Comparison of ENCODE assay signal across 21 cellular contexts in the genomic region with DNA sequence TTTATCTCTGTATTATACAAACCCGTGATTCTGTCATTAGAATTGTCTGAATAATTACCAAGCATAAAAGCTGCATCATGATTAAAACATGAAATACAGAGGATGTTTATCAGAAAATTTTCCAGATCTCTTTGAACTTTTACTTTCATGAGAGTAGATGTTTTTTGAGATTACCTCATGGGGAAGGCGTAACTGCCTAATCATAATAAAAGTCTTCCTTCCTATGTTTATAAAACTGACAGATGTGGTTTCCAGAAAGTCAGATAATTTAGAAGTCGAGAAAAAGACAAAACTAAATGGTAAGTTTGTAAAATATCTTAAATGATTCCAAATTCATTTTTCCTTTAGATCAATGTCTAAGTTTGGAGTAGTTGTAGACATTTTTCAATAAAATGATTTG.
A peak's percentile ranks its signal among the peaks of the same experiment; 100 is the strongest.
DNase-seq lines count a peak whose midpoint lies in the region; ATAC-seq and TF ChIP-seq lines count a peak whose summit lies in the region.
"Had no signal": no experiment of that assay in that cellular context is flagged by ENCODE, and none has a peak within 500 bp of the region (broad histone marks: within the 10 kb centered on the region; RNA-seq: fewer than 3 reads in every experiment).

No MANE protein-coding gene starts in this region.

- H3K36me3 Mint-ChIP-seq in CD14-positive monocyte (no peaks in the 10 kb centered on the region), neural progenitor cell (no peaks in the 10 kb centered on the region)
- H3K36me3 Mint-ChIP-seq: IgD-negative memory B cell had no signal

- H4K20me1 ChIP-seq in KMS-11 (ENCODE audit: insufficient read depth) (no peaks in the 10 kb centered on the region), smooth muscle cell (ENCODE audit: low read depth) (no peaks in the 10 kb centered on the region), neural progenitor cell (ENCODE audit: low read depth) (no peaks in the 10 kb centered on the region)
- H4K20me1 ChIP-seq: BLaER1 had no signal

- TF ChIP-seq EP300 in gastroesophageal sphincter (IDR thresholded peaks at IDR 0.05): no peak

- H3K36me3 ChIP-seq in KMS-11 (ENCODE audit: insufficient read depth) (no peaks in the 10 kb centered on the region), gastroesophageal sphincter (no peaks in the 10 kb centered on the region), smooth muscle cell (ENCODE audit: low read depth) (no peaks in the 10 kb centered on the region), neural progenitor cell (no peaks in the 10 kb centered on the region)
- H3K36me3 ChIP-seq: BLaER1 had no signal

- peak overlapping the region; percentile 47; the same call in 1 of the 2 replicates for H3K4me2 ChIP-seq in KMS-11
- H3K4me2 ChIP-seq in smooth muscle cell: no peak overlapping the region
- H3K4me2 ChIP-seq in neural progenitor cell: no peak overlapping the region
- H3K4me2 ChIP-seq: BLaER1 had no signal

- H3K4me1 Mint-ChIP-seq in CD14-positive monocyte (peaks cover 13% of the 10 kb centered on the region), neural progenitor cell (no peaks in the 10 kb centered on the region)
- H3K4me1 Mint-ChIP-seq: IgD-negative memory B cell had no signal

- no peaks in the 10 kb centered on the region for H3K79me2 ChIP-seq in KMS-11 (ENCODE audit: insufficient read depth, low read depth)
- no peaks in the 10 kb centered on the region for H3K79me2 ChIP-seq in smooth muscle cell (ENCODE audit: low read depth)
- H3K79me2 ChIP-seq in neural progenitor cell (ENCODE audit: low read depth): no peaks in the 10 kb centered on the region

- H3K9me3 ChIP-seq in gastroesophageal sphincter (no peaks in the 10 kb centered on the region), smooth muscle cell (replicated peaks; ENCODE audit: low read depth) (no peaks in the 10 kb centered on the region), neural progenitor cell (ENCODE audit: low read depth) (no peaks in the 10 kb centered on the region)
- H3K9me3 ChIP-seq: BLaER1 had no signal

- H3K4me1 ChIP-seq in KMS-11 (ENCODE audit: low read depth, poor library complexity, severe bottlenecking) (peaks cover 31% of the 10 kb centered on the region), gastroesophageal sphincter (no peaks in the 10 kb centered on the region), smooth muscle cell (ENCODE audit: low read depth) (no peaks in the 10 kb centered on the region), neural progenitor cell (no peaks in the 10 kb centered on the region)
- H3K4me1 ChIP-seq: BLaER1 had no signal

- H3K4me3 ChIP-seq in KMS-11 (IDR thresholded peaks at IDR 0.05; ENCODE audit: insufficient read depth, low read depth, low read length): no peak overlapping the region
- peak overlapping the region; percentile 7 to 20 for H3K4me3 ChIP-seq in gastroesophageal sphincter
- no peak overlapping the region for H3K4me3 ChIP-seq in smooth muscle cell
- H3K4me3 ChIP-seq in neural progenitor cell: no peak overlapping the region
- H3K4me3 ChIP-seq: BLaER1 had no signal

- no peak overlapping the region for H3K4me3 Mint-ChIP-seq in CD14-positive monocyte
- H3K4me3 Mint-ChIP-seq in neural progenitor cell: no peak overlapping the region
- H3K4me3 Mint-ChIP-seq: CD4-positive, alpha-beta T cell; IgD-negative memory B cell had no signal

- no peak overlapping the region for H2AFZ ChIP-seq in KMS-11 (ENCODE audit: low read depth)
- H2AFZ ChIP-seq in smooth muscle cell (ENCODE audit: low read depth): peak overlapping the region; percentile 35
- no peak overlapping the region for H2AFZ ChIP-seq in neural progenitor cell (replicated peaks)

- no peak for TF ChIP-seq POLR2A in gastroesophageal sphincter (IDR thresholded peaks at IDR 0.05)

- intact Hi-C loops in CD14-positive monocyte (cut with micrococcal nuclease): no loop called here

- WGBS in gastroesophageal sphincter (ENCODE audit: low coverage in 1 of 2), 2 donors: 30 to 31% methylated on average over 3 of the region's 3 CpGs
- WGBS in smooth muscle cell (ENCODE audit: low lambda C conversion rate): 61% methylated on average over 3 of the region's 3 CpGs

- TF ChIP-seq CTCF in KMS-11 (conservative IDR thresholded peaks at IDR 0.05; ENCODE audit: low read depth, low read length) (no peak), gastroesophageal sphincter (IDR thresholded peaks at IDR 0.05) (no peak), smooth muscle cell (IDR thresholded peaks at IDR 0.05; ENCODE audit: borderline replicate concordance, insufficient read depth, poor library complexity, severe bottlenecking) (no peak), CD14-positive monocyte (IDR thresholded peaks at IDR 0.05) (no peak), neural progenitor cell (IDR thresholded peaks at IDR 0.05) (no peak)

- H3K27me3 ChIP-seq in KMS-11 (ENCODE audit: insufficient read depth, low read depth) (no peaks in the 10 kb centered on the region), gastroesophageal sphincter (no peaks in the 10 kb centered on the region), smooth muscle cell (ENCODE audit: low read depth) (no peaks in the 10 kb centered on the region), neural progenitor cell (no peaks in the 10 kb centered on the region)
- H3K27me3 ChIP-seq: BLaER1 had no signal

- H3K27ac ChIP-seq in KMS-11 (no peak overlapping the region), gastroesophageal sphincter (no peak overlapping the region), smooth muscle cell (ENCODE audit: low read depth) (no peak overlapping the region), neural progenitor cell (no peak overlapping the region)
- H3K27ac ChIP-seq: BLaER1 had no signal

- H3K9ac ChIP-seq in KMS-11: no peak overlapping the region
- no peak overlapping the region for H3K9ac ChIP-seq in smooth muscle cell (ENCODE audit: low read depth)
- no peak overlapping the region for H3K9ac ChIP-seq in neural progenitor cell
- H3K9ac ChIP-seq: BLaER1 had no signal

- H3K9me3 Mint-ChIP-seq in CD14-positive monocyte (peaks cover 0 to 2% (median 0%) of the 10 kb centered on the region in 7 donors), neural progenitor cell (no peaks in the 10 kb centered on the region)

- ATAC-seq in gastroesophageal sphincter (no peak), GM18519 (IDR thresholded peaks at IDR 0.05; ENCODE audit: low FRiP score, unreplicated experiment) (no peak)

- H3F3A ChIP-seq in smooth muscle cell (ENCODE audit: low read depth): no peaks in the 10 kb centered on the region
- no peaks in the 10 kb centered on the region for H3F3A ChIP-seq in neural progenitor cell (ENCODE audit: low read depth)

- no peak overlapping the region for H3K27ac Mint-ChIP-seq in CD14-positive monocyte
- H3K27ac Mint-ChIP-seq in neural progenitor cell: no peak overlapping the region
- H3K27ac Mint-ChIP-seq: CD4-positive, alpha-beta T cell; IgD-negative memory B cell had no signal

- DNase-seq in amniotic epithelial cell (ENCODE audit: low read depth): peak; percentile 5
- DNase-seq in smooth muscle cell (lab: John Stamatoyannopoulos, UW; ENCODE audit: unreplicated experiment): no peak
- no peak for DNase-seq in CD14-positive monocyte (ENCODE audit: low spot score)
- no peak for DNase-seq in neural progenitor cell (ENCODE audit: low spot score)
- DNase-seq: CD4-positive, alpha-beta T cell; COR-L47; DMS53; HCEC 1CT; NCI-H1092; NCI-H1417 treated with DMSO at 0.1 percent for 48 hours; NCI-H1694 treated with DMSO at 0.1 percent for 48 hours; NCI-H2081; NCI-H2227 treated with DMSO at 0.1 percent for 48 hours; NCI-H69; RPMI8226; SHP77 had no signal

- H3K27me3 Mint-ChIP-seq in CD14-positive monocyte (ENCODE audit: low read depth in 3 of 3) (no peaks in the 10 kb centered on the region), neural progenitor cell (ENCODE audit: insufficient read depth, low read depth) (no peaks in the 10 kb centered on the region)
- H3K27me3 Mint-ChIP-seq: CD4-positive, alpha-beta T cell; IgD-negative memory B cell had no signal

Comparison
In these comparisons a context has a peak if more than half of its experiments do, and no peak if none do; other contexts are left out.
1. H3K4me3 ChIP-seq: peak in gastroesophageal sphincter (2 of 2); none in KMS-11 (single experiment), smooth muscle cell (single experiment) and neural progenitor cell (single experiment).